Comparison of ENCODE assay signal across 25 cellular contexts in the genomic region with DNA sequence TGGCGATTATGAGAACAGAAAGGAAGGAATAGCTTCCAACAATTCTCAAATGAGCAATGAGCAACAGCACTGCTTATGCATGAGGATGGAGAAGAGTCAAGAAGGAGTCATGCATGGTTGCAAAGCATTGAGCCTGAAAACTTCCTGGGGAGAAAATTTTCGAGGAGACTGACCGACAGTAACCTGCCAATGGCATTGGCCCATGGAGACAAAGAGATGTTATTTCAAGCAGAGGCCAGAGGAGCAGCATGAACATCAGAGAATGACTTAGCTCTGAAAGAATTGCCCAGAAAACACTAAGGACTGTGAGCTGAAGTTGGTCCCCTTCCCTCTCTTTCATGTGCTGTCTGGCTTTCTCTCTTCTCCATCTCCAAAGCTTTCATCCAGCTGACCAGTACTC.
DNase-seq lines count a peak whose midpoint lies in the region; TF ChIP-seq lines count a peak whose summit lies in the region.
"Had no signal": no experiment of that assay in that cellular context is flagged by ENCODE, and none has a peak within 500 bp of the region (broad histone marks: within the 10 kb centered on the region; RNA-seq: fewer than 3 reads in every experiment).

No MANE protein-coding gene starts in this region.

- no peak overlapping the region for H3K4me3 ChIP-seq in astrocyte of the cerebellum (ENCODE audit: low read depth, low read length)
- H3K4me3 ChIP-seq in adrenal gland: no peak overlapping the region
- no peak overlapping the region for H3K4me3 ChIP-seq in PC-9
- H3K4me3 ChIP-seq in esophagus muscularis mucosa: no peak overlapping the region
- H3K4me3 ChIP-seq: A549, BLaER1, thoracic aorta had no signal

- H4K20me1 ChIP-seq in PC-9 (ENCODE audit: insufficient read depth): no peaks in the 10 kb centered on the region
- H4K20me1 ChIP-seq: BLaER1 had no signal

- H3K9me3 ChIP-seq in adrenal gland (replicated peaks in 1 of 3): no peaks in the 10 kb centered on the region
- H3K9me3 ChIP-seq in PC-9 (ENCODE audit: insufficient read depth, low read depth): peaks cover 4% of the 10 kb centered on the region; the same call in 1 of the 2 replicates
- H3K9me3 ChIP-seq in esophagus muscularis mucosa: no peaks in the 10 kb centered on the region
- H3K9me3 ChIP-seq: A549, BLaER1, Caco-2, thoracic aorta had no signal

- no peak overlapping the region for H3K4me2 ChIP-seq in PC-9
- H3K4me2 ChIP-seq: A549, BLaER1, KMS-11 had no signal

- TF ChIP-seq CTCF in AG09319 (IDR thresholded peaks at IDR 0.05; ENCODE audit: low read depth, low read length): no peak
- TF ChIP-seq CTCF in astrocyte of the cerebellum (IDR thresholded peaks at IDR 0.05; ENCODE audit: low read depth, low read length, missing control alignments): no peak
- TF ChIP-seq CTCF in adrenal gland (IDR thresholded peaks at IDR 0.05): no peak
- no peak for TF ChIP-seq CTCF in PC-9 (conservative IDR thresholded peaks at IDR 0.05)
- no peak for TF ChIP-seq CTCF in esophagus muscularis mucosa (IDR thresholded peaks at IDR 0.05)

- no peaks in the 10 kb centered on the region for H3K79me2 ChIP-seq in PC-9 (ENCODE audit: low read depth)

- 60 to 87% (median 65%) methylated on average over 3 of the region's 3 CpGs for WGBS in adrenal gland, 4 donors
- WGBS in esophagus muscularis mucosa: 93% methylated on average over 3 of the region's 3 CpGs

- no TSS peak for BruUV-seq in PC-9 (replicated peaks; lab: Mats Ljungman, UMichigan)

- H3K27me3 ChIP-seq in adrenal gland (no peaks in the 10 kb centered on the region), PC-9 (ENCODE audit: insufficient read depth, low read depth) (no peaks in the 10 kb centered on the region), esophagus muscularis mucosa (no peaks in the 10 kb centered on the region)
- H3K27me3 ChIP-seq: BLaER1 had no signal

- TF ChIP-seq POLR2A in adrenal gland (IDR thresholded peaks at IDR 0.05) (no peak), esophagus muscularis mucosa (IDR thresholded peaks at IDR 0.05; ENCODE audit: low read depth) (no peak)

- H2AFZ ChIP-seq in PC-9: no peak overlapping the region

- in situ Hi-C loops in astrocyte of the cerebellum (cut with HindIII; ENCODE audit: low sequenced_read_pairs): no loop called here

- intact Hi-C loops in adrenal gland (cut with DNase I): no loop called here
- intact Hi-C loops in PC-9 (cut with micrococcal nuclease; ENCODE audit: unreplicated experiment): no loop called here
- intact Hi-C loops in esophagus muscularis mucosa (cut with DNase I): no loop called here

- H3K27ac ChIP-seq in adrenal gland (no peak overlapping the region), PC-9 (no peak overlapping the region), esophagus muscularis mucosa (replicated peaks in 1 of 4) (no peak overlapping the region)
- H3K27ac ChIP-seq: A549, BLaER1, KMS-11, thoracic aorta had no signal

- no peaks in the 10 kb centered on the region for H3K9me2 ChIP-seq in PC-9 (ENCODE audit: insufficient read depth)

- no peaks in the 10 kb centered on the region for H3K36me3 ChIP-seq in adrenal gland (replicated peaks in 1 of 2)
- H3K36me3 ChIP-seq in PC-9 (ENCODE audit: low read depth): no peaks in the 10 kb centered on the region
- no peaks in the 10 kb centered on the region for H3K36me3 ChIP-seq in esophagus muscularis mucosa
- H3K36me3 ChIP-seq: BLaER1, thoracic aorta had no signal

- peak; percentile 61 for DNase-seq in AG09319 (ENCODE audit: extremely low read depth, low read depth)
- DNase-seq in astrocyte of the cerebellum (ENCODE audit: low read depth): peak; percentile 24
- peak; percentile 1 for DNase-seq in iris pigment epithelial cell (ENCODE audit: low read depth)
- DNase-seq in renal cortical epithelial cell (ENCODE audit: low read depth): peak; percentile 83
- DNase-seq in adrenal gland: no peak
- no peak for DNase-seq in PC-9
- DNase-seq in ecto neural progenitor cell (ENCODE audit: low spot score): no peak
- no peak for DNase-seq in esophagus muscularis mucosa (ENCODE audit: extremely low spot score)
- DNase-seq: activated CD4-positive, alpha-beta T cell treated with anti-CD3 and anti-CD28 coated beads, Interleukin-2, amount 50 U/mL, for 48 hours; activated CD8-positive, alpha-beta memory T cell treated with anti-CD3 and anti-CD28 coated beads, Interleukin-2, amount 50 U/mL, for 48 hours; activated naive CD8-positive, alpha-beta T cell treated with anti-CD3 and anti-CD28 coated beads, Interleukin-2, amount 10 ng/mL, durations not matched to agents 7 days and 5 days; Caco-2; DND-41; left cardiac atrium; mesendoderm; MV-4-11; naive B cell; NCI-H1694; stimulated activated CD4-positive, alpha-beta T cell treated with anti-CD3 and anti-CD28 coated beads, Interleukin-2, amount 100 ng/mL, for 48 hours; stimulated activated naive B cell treated with anti-CD40 and anti-IgM and Interleukin-4, amounts not matched to agents 10 μg/mL and 1 μg/mL and 100 μg/mL, for 72 hours; T-helper 9 cell had no signal

- H3F3A ChIP-seq in PC-9 (ENCODE audit: insufficient read depth, low read depth): no peaks in the 10 kb centered on the region

- no peak for TF ChIP-seq EP300 in esophagus muscularis mucosa (IDR thresholded peaks at IDR 0.05)

- POLR2A ChIA-PET in PC-9 (lab: Charles Lee; ENCODE audit: unreplicated experiment): no interaction called here

- CTCF ChIA-PET in PC-9 (lab: Charles Lee): no interaction called here

- H3K4me1 ChIP-seq in adrenal gland (replicated peaks in 1 of 2): no peaks in the 10 kb centered on the region
- H3K4me1 ChIP-seq in PC-9 (replicated peaks; ENCODE audit: insufficient read depth): no peaks in the 10 kb centered on the region; the same call in 1 of the 2 replicates
- no peaks in the 10 kb centered on the region for H3K4me1 ChIP-seq in esophagus muscularis mucosa
- H3K4me1 ChIP-seq: A549, BLaER1, Caco-2 had no signal

Comparison
In these comparisons a context has a peak if more than half of its experiments do, and no peak if none do; other contexts are left out.
1. DNase-seq: peak in AG09319 (single experiment), astrocyte of the cerebellum (single experiment), iris pigment epithelial cell (single experiment) and renal cortical epithelial cell (single experiment); none in adrenal gland (0 of 7), PC-9 (0 of 2), ecto neural progenitor cell (single experiment) and esophagus muscularis mucosa (single experiment).